In the genomic region with DNA sequence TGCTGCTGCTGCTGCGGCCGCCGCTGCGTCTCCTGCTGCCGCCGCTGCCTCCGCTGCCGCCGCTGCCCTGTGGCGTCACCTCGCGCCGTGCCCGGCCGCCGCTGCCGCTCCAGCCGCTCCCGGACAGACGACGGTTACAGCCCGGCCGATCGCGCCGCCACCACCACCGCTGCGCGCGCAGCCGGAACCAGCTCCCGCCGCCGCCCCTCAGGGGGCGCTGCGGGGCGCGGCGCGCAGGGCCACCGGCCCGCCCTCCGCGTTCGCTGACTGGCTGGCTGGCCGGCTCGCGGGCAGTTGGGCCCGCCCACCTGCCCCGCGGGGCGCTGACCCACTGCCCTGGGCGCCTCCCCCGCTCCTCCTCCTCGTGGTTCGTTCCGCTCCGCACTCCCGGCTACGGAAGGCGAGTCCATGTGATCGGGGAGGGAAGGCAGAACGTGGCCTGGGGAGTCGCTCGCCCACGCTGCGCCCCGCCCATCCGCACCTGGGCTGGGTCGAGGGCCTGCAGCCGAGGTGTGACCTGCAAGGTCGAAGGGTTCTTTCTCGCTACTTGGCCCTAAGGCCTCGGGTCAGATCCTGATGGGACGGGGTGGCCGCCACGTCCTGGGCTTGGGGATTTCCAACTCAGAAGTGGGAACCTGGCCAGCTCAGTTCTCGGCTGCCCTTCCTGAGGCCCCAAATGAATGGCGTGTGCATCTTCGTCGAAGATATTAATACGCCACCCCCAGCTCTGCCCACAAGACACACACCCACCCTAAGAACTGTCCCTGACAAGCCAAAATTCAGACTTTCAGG, we compare ENCODE assay signal across 9 cellular contexts. TPM values are rescaled to one million over a fixed set of nuclear protein-coding genes. Genes with fewer than 3 reads are reported as not detected.
DNase-seq lines count a peak whose midpoint lies in the region; ATAC-seq, FAIRE-seq and TF ChIP-seq lines count a peak whose summit lies in the region.
"Had no signal": no experiment of that assay in that cellular context is flagged by ENCODE, and none has a peak within 500 bp of the region (broad histone marks: within the 10 kb centered on the region; RNA-seq: fewer than 3 reads in every experiment).

TSS of gene PTP4A2 (minus strand) at position 185 of the 792 bp plus-strand sequence. CDS start 19,303 bp downstream, outside the sequence.

- H3K9ac ChIP-seq in kidney (ENCODE audit: low read length in 2 of 2) = peak within 1 kb of the TSS; percentile 68 to 93

- peak within 1 kb of the TSS; percentile 94 to 95 for H3K4me3 ChIP-seq in kidney (ENCODE audit: low read length in 2 of 2)

- H3K36me3 ChIP-seq in kidney (ENCODE audit: control insufficient read depth in 1 of 2, insufficient read depth in 2 of 2, low read length in 2 of 2) = no peaks in the 10 kb centered on the region

- H3K9me3 ChIP-seq in kidney (ENCODE audit: control insufficient read depth in 1 of 2, low read length in 2 of 2) = no peaks in the 10 kb centered on the region

- ATAC-seq in GM19023 (IDR thresholded peaks at IDR 0.05; ENCODE audit: unreplicated experiment) = peak; percentile 78
- ATAC-seq in HG03196 (IDR thresholded peaks at IDR 0.05; ENCODE audit: unreplicated experiment) = peak; percentile 68

- H3K4me1 ChIP-seq in kidney (ENCODE audit: control insufficient read depth in 1 of 2, insufficient read depth in 1 of 2, low read depth in 1 of 2, low read length in 2 of 2) = peaks cover 28 to 30% of the 10 kb centered on the region in 2 donors

- no peak for FAIRE-seq in kidney (lab: Jason Lieb, UNC)
- FAIRE-seq: islet of Langerhans had no signal

- H3K27ac ChIP-seq in kidney (ENCODE audit: low read depth in 2 of 2, low read length in 2 of 2) = peak within 1 kb of the TSS; percentile 93 to 95

- intact Hi-C loops in kidney (cut with DNase I) = no loop called here

- DNase-seq in Ammon's horn (ENCODE audit: low spot score) (peak; percentile 97), NCI-H345 (lab: John Stamatoyannopoulos, UW) (peak; percentile 92), cerebellum (ENCODE audit: low spot score) (peak; percentile 96), kidney (peak; percentile 98)
- DNase-seq in activated CD4-positive, CD25-positive, alpha-beta regulatory T cell treated with anti-CD3 and anti-CD28 coated beads, Interleukin-2, amount 50 U/mL, for 72 hours = peak; percentile 88
- peak; percentile 72 to 76 for DNase-seq in stimulated activated CD4-positive, alpha-beta T cell treated with anti-CD3 and anti-CD28 coated beads, Interleukin-15, amount 100 ng/mL, for 1 hour (ENCODE audit: low read depth in 1 of 2, low spot score in 1 of 2)

- TF ChIP-seq CTCF in kidney (IDR thresholded peaks at IDR 0.05; ENCODE audit: borderline replicate concordance, extremely low read depth, insufficient read depth) = peak; percentile 40

RNA-seq across cellular contexts. Expression of gene PTP4A2, which starts in this region (rescaled TPM):
- total RNA-seq in cerebellum = 155 TPM
- 236 TPM for total RNA-seq in kidney
- 130 TPM for polyA plus RNA-seq in kidney (ENCODE audit: insufficient read depth, low read depth, low replicate concordance)

Comparison
In these comparisons a context has a peak if more than half of its experiments do, and no peak if none do; other contexts are left out.
1. Peak in every context shown above with its lines: DNase-seq, ATAC-seq, H3K4me3 ChIP-seq and H3K27ac ChIP-seq.